Comparison of ENCODE assay signal across 1 cellular context in genomic region chr7:18407385-18407784, GRCh38.
TF ChIP-seq lines count a peak whose summit lies in the region.

No MANE protein-coding gene starts in this region.

TF ChIP-seq in endothelial cell of umbilical vein, 7 proteins besides CTCF, POLR2A, EP300 and RAD21 (continued from another document):
- TF ChIP-seq FOS (IDR thresholded peaks at IDR 0.05; ENCODE audit: borderline replicate concordance, insufficient read depth, low read length) = peak; percentile 23
- no peak for TF ChIP-seq MAX (IDR thresholded peaks at IDR 0.05; ENCODE audit: insufficient read depth, insufficient read length)
